In the genomic region with DNA sequence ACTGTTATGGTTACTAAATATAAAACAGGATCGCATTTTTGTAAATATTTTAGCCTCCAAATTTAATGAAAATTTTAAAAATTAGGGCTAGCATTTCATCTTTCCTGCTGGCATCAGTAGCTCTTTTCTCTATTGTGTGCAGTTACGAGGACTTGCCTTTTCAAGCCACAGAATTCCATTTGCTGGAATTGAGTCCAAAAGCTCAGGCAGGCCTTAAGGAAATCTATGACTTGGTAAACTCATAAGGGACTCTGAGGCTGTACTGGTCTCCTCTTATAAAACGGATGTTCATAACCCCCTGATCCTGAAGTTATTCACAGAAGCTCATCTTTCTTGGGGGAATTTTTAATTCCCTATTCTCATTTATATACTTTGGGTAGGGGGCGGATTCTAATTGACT, we compare ENCODE assay signal across 18 cellular contexts. TPM values are rescaled to one million over a fixed set of nuclear protein-coding genes. Genes with fewer than 3 reads are reported as not detected.
DNase-seq lines count a peak whose midpoint lies in the region; TF ChIP-seq lines count a peak whose summit lies in the region.
"Had no signal": no experiment of that assay in that cellular context is flagged by ENCODE, and none has a peak within 500 bp of the region (broad histone marks: within the 10 kb centered on the region; RNA-seq: fewer than 3 reads in every experiment).

No MANE protein-coding gene starts in this region.

- H3K27me3 Mint-ChIP-seq in progenitor cell of endocrine pancreas: peaks cover 9% of the 10 kb centered on the region

- WGBS in esophagus squamous epithelium, 2 donors: 32 to 42% methylated on average over 4 of the region's 4 CpGs
- WGBS in neuronal stem cell (ENCODE audit: extremely low coverage in 2 of 2, insufficient read length in 2 of 2, insufficient replicate concordance in 1 of 2), 2 donors: no CpG with 5 or more reads among the region's 4 CpGs

- no peak overlapping the region for H3K4me3 Mint-ChIP-seq in progenitor cell of endocrine pancreas (ENCODE audit: low read depth)
- H3K4me3 Mint-ChIP-seq: B cell, HFFc6 had no signal

- H3K23ac ChIP-seq in neuronal stem cell (ENCODE audit: low read depth, low read length, poor library complexity): no peak overlapping the region

- H2BK5ac ChIP-seq in neuronal stem cell (ENCODE audit: low read length): no peak overlapping the region

- no peak overlapping the region for H3K4me3 ChIP-seq in SJSA1
- no peak overlapping the region for H3K4me3 ChIP-seq in esophagus squamous epithelium
- H3K4me3 ChIP-seq in neuronal stem cell (ENCODE audit: low read length in 2 of 2): no peak overlapping the region
- H3K4me3 ChIP-seq: lung, skin epidermis had no signal

- no peak overlapping the region for H4K8ac ChIP-seq in neuronal stem cell (ENCODE audit: low read depth, low read length)

- no peak overlapping the region for H3K14ac ChIP-seq in neuronal stem cell (ENCODE audit: low read length)

- no peak overlapping the region for H3K27ac Mint-ChIP-seq in progenitor cell of endocrine pancreas
- H3K27ac Mint-ChIP-seq: B cell, HFFc6 had no signal

- no peaks in the 10 kb centered on the region for H3K9me3 Mint-ChIP-seq in progenitor cell of endocrine pancreas (ENCODE audit: low read depth)
- H3K9me3 Mint-ChIP-seq: HFFc6 had no signal

- peak overlapping the region; percentile 87 for H2AFZ ChIP-seq in neuronal stem cell (ENCODE audit: low read length)

- H3K9ac ChIP-seq in neuronal stem cell (ENCODE audit: low read depth, low read length, poor library complexity): no peak overlapping the region

- DNase-seq in HT-29 (ENCODE audit: low spot score): peak; percentile 62
- DNase-seq in SJSA1 (ENCODE audit: low read depth in 1 of 2, low spot score in 2 of 2): peak in 1 of 2 experiments; percentile 42
- no peak for DNase-seq in esophagus squamous epithelium (lab: John Stamatoyannopoulos, UW)
- DNase-seq in neuronal stem cell (ENCODE audit: low spot score): no peak
- no peak for DNase-seq in NCI-H774 (lab: John Stamatoyannopoulos, UW)
- no peak for DNase-seq in GM19238 (ENCODE audit: insufficient read length, low spot score)
- DNase-seq in NCI-H748 treated with DMSO at 0.1 percent for 48 hours (lab: John Stamatoyannopoulos, UW): no peak
- DNase-seq in progenitor cell of endocrine pancreas (ENCODE audit: low spot score, unreplicated experiment): no peak
- DNase-seq: activated naive CD4-positive, alpha-beta T cell; GDM1; Kasumi-1; naive thymus-derived CD4-positive, alpha-beta T cell; posterior cingulate gyrus; stimulated activated CD4-positive, alpha-beta T cell treated with anti-CD3 and anti-CD28 coated beads, Interleukin-2, amount 100 ng/mL, for 48 hours had no signal

- H3K27me3 ChIP-seq in SJSA1 (replicated peaks) (no peaks in the 10 kb centered on the region), esophagus squamous epithelium (no peaks in the 10 kb centered on the region), neuronal stem cell (ENCODE audit: control insufficient read depth in 3 of 3, insufficient read depth in 3 of 3, low read depth in 1 of 3, low read length in 3 of 3) (peaks cover 0 to 1% (median 0%) of the 10 kb centered on the region in 3 experiments)

- intact Hi-C loops in esophagus squamous epithelium (cut with DNase I): no loop called here

- no peaks in the 10 kb centered on the region for H3K79me1 ChIP-seq in neuronal stem cell (ENCODE audit: low read depth, low read length)

- no peak overlapping the region for H4K91ac ChIP-seq in neuronal stem cell (ENCODE audit: low read depth, low read length, poor library complexity)

- H3K4me1 ChIP-seq in SJSA1 (replicated peaks) (peaks cover 39% of the 10 kb centered on the region), esophagus squamous epithelium (peaks cover 11 to 57% (median 25%) of the 10 kb centered on the region in 3 donors), neuronal stem cell (ENCODE audit: control insufficient read depth in 2 of 2, insufficient read depth in 1 of 2, low read depth in 1 of 2, low read length in 2 of 2) (peaks cover 0 to 9% of the 10 kb centered on the region in 2 donors)

- H3K4me1 Mint-ChIP-seq in progenitor cell of endocrine pancreas (ENCODE audit: low read depth): peaks cover 3% of the 10 kb centered on the region
- H3K4me1 Mint-ChIP-seq: B cell had no signal

- H3K4me2 ChIP-seq in neuronal stem cell (ENCODE audit: insufficient read depth, low read length, poor library complexity, severe bottlenecking): no peak overlapping the region

- no peak overlapping the region for H3K18ac ChIP-seq in neuronal stem cell (ENCODE audit: low read length)

- H2BK120ac ChIP-seq in neuronal stem cell (ENCODE audit: low read depth, low read length): no peak overlapping the region

- H2BK15ac ChIP-seq in neuronal stem cell (ENCODE audit: low read length): no peak overlapping the region

- peak overlapping the region; percentile 80 for H3K27ac ChIP-seq in SJSA1
- H3K27ac ChIP-seq in esophagus squamous epithelium: peak overlapping the region; percentile 67 to 83 (median 78)
- H3K27ac ChIP-seq in neuronal stem cell (replicated peaks; ENCODE audit: low read length): no peak overlapping the region

- TF ChIP-seq CTCF in esophagus squamous epithelium (IDR thresholded peaks at IDR 0.05) (no peak), progenitor cell of endocrine pancreas (IDR thresholded peaks at IDR 0.05; ENCODE audit: unreplicated experiment) (no peak)

- H3K4ac ChIP-seq in neuronal stem cell (ENCODE audit: low read length): no peak overlapping the region

- H3K9me3 ChIP-seq in SJSA1 (replicated peaks): no peaks in the 10 kb centered on the region
- H3K9me3 ChIP-seq in esophagus squamous epithelium: no peaks in the 10 kb centered on the region
- no peaks in the 10 kb centered on the region for H3K9me3 ChIP-seq in neuronal stem cell (replicated peaks in 1 of 2; ENCODE audit: control insufficient read depth in 2 of 2, insufficient read depth in 1 of 2, low read depth in 1 of 2, low read length in 2 of 2)

- H2BK12ac ChIP-seq in neuronal stem cell (ENCODE audit: low read length): no peak overlapping the region

- TF ChIP-seq POLR2A in esophagus squamous epithelium (IDR thresholded peaks at IDR 0.05): no peak

- H3K36me3 ChIP-seq in SJSA1: no peaks in the 10 kb centered on the region
- no peaks in the 10 kb centered on the region for H3K36me3 ChIP-seq in esophagus squamous epithelium
- H3K36me3 ChIP-seq in neuronal stem cell (replicated peaks in 1 of 2; ENCODE audit: control insufficient read depth in 2 of 2, insufficient read depth in 2 of 2, low read length in 2 of 2): no peaks in the 10 kb centered on the region

- no peak overlapping the region for H2AK5ac ChIP-seq in neuronal stem cell (ENCODE audit: low read depth, low read length)

- no peaks in the 10 kb centered on the region for H3K36me3 Mint-ChIP-seq in progenitor cell of endocrine pancreas (ENCODE audit: insufficient read depth)
- H3K36me3 Mint-ChIP-seq: naive thymus-derived CD4-positive, alpha-beta T cell had no signal

RNA-seq across cellular contexts. Expression of gene ANKRA2, which starts 23.5 kb away (rescaled TPM):
- 5.2 and 5.7 TPM in 2 replicates for total RNA-seq in HT-29 (2014; rRNA removed; shearing (Covaris generic))
- 10.2 and 13.8 TPM in 2 replicates for total RNA-seq in SJSA1 (2014; rRNA removed; shearing (Covaris generic))
- 10 to 100 TPM in 3 of 4 donors, 1 to 10 TPM in 1; 7.1 to 35.3 (median 15.2) TPM for total RNA-seq in esophagus squamous epithelium
- polyA plus RNA-seq in neuronal stem cell (2013, experiment 1 of 2): 28.0 TPM
- 30.7 TPM for polyA plus RNA-seq in neuronal stem cell (2013, experiment 2 of 2)
- total RNA-seq in progenitor cell of endocrine pancreas: 27.3 and 28.4 TPM in 2 replicates

RNA-seq across cellular contexts. Expression of gene UTP15, which starts 23.6 kb away (rescaled TPM):
- total RNA-seq in HT-29 (2014; rRNA removed; shearing (Covaris generic)): 24.1 and 36.8 TPM in 2 replicates
- 23.6 and 30.3 TPM in 2 replicates for total RNA-seq in SJSA1 (2014; rRNA removed; shearing (Covaris generic))
- total RNA-seq in esophagus squamous epithelium: 10 to 100 TPM; 12.8 to 31.7 (median 24.1) TPM
- polyA plus RNA-seq in neuronal stem cell (2013, experiment 1 of 2): 10.4 TPM
- 10.0 TPM for polyA plus RNA-seq in neuronal stem cell (2013, experiment 2 of 2)
- total RNA-seq in progenitor cell of endocrine pancreas: 20.6 and 21.8 TPM in 2 replicates

RNA-seq across cellular contexts. Expression of gene BTF3, which starts 43.7 kb away (rescaled TPM):
- total RNA-seq in HT-29 (2014; rRNA removed; shearing (Covaris generic)): 233 and 255 TPM in 2 replicates
- 309 and 496 TPM in 2 replicates for total RNA-seq in SJSA1 (2014; rRNA removed; shearing (Covaris generic))
- total RNA-seq in esophagus squamous epithelium: 100 to 1,000 TPM; 467 to 654 (median 574) TPM
- 1,368 TPM for polyA plus RNA-seq in neuronal stem cell (2013, experiment 1 of 2)
- 1,375 TPM for polyA plus RNA-seq in neuronal stem cell (2013, experiment 2 of 2)
- 589 and 604 TPM in 2 replicates for total RNA-seq in progenitor cell of endocrine pancreas
